In genomic region chr15:68379058-68379758, GRCh38 we compare ENCODE assay signal across 19 cellular contexts. TPM values are rescaled to one million over a fixed set of nuclear protein-coding genes. Genes with fewer than 3 reads are reported as not detected.
DNase-seq lines count a peak whose midpoint lies in the region; ATAC-seq, FAIRE-seq and TF ChIP-seq lines count a peak whose summit lies in the region.
"Had no signal": no experiment of that assay in that cellular context is flagged by ENCODE, and none has a peak within 500 bp of the region (broad histone marks: within the 10 kb centered on the region; RNA-seq: fewer than 3 reads in every experiment).

No MANE protein-coding gene starts in this region.

- H3K4me2 ChIP-seq in H9 (ENCODE audit: insufficient read depth, insufficient read length, low read length) (no peak overlapping the region), astrocyte (ENCODE audit: low read length) (no peak overlapping the region)

- H3K14ac ChIP-seq in H9 (ENCODE audit: insufficient read depth, low read length): no peak overlapping the region

- H2AFZ ChIP-seq in H9 (ENCODE audit: low read length) (no peak overlapping the region), astrocyte (ENCODE audit: low read depth, low read length) (no peak overlapping the region)

- H4K20me1 ChIP-seq in H9 (ENCODE audit: control insufficient read depth, insufficient read depth, insufficient read length) (no peaks in the 10 kb centered on the region), astrocyte (ENCODE audit: insufficient read depth, low read length) (peaks cover 53% of the 10 kb centered on the region)

- no peak overlapping the region for H4K91ac ChIP-seq in H9 (ENCODE audit: insufficient read length, low read depth, low read length)

- WGBS in H9 (ENCODE audit: extremely low coverage, insufficient read length, low lambda C conversion rate): no CpG with 5 or more reads among the region's 8 CpGs

- no peaks in the 10 kb centered on the region for H3K36me3 ChIP-seq in astrocyte (ENCODE audit: insufficient read depth, low read length)
- H3K36me3 ChIP-seq: uterus had no signal

- H3K27me3 ChIP-seq in H9 (ENCODE audit: insufficient read depth, low read length): no peaks in the 10 kb centered on the region
- H3K27me3 ChIP-seq in astrocyte (ENCODE audit: insufficient read depth, low read length): no peaks in the 10 kb centered on the region
- H3K27me3 ChIP-seq: uterus had no signal

- POLR2A ChIA-PET in activated CD4-positive, alpha-beta memory T cell treated with anti-CD3 and anti-CD28 coated beads, Interleukin-2, amount 10 ng/mL, durations not matched to agents 7 days and 5 days (lab: Charles Lee): interaction anchor here (1.2 to 1.5 kb wide), 2 partner anchors 73 to 102 kb away, joined by 3 to 5 read pairs; partner anchors contain the start of gene FEM1B
- POLR2A ChIA-PET in activated CD4-positive, alpha-beta memory T cell treated with anti-CD3 and anti-CD28 coated beads for 36 hours (lab: Charles Lee): no interaction called here

- H2BK20ac ChIP-seq in H9 (ENCODE audit: low read depth, low read length, poor library complexity, severe bottlenecking): no peak overlapping the region

- intact Hi-C loops in activated CD4-positive, alpha-beta memory T cell treated with anti-CD3 and anti-CD28 coated beads for 36 hours (cut with micrococcal nuclease): no loop called here

- no peak for DNase-seq in activated CD4-positive, alpha-beta memory T cell treated with anti-CD3 and anti-CD28 coated beads, Interleukin-2, amount 10 ng/mL, durations not matched to agents 7 days and 5 days
- no peak for DNase-seq in activated CD4-positive, alpha-beta memory T cell treated with anti-CD3 and anti-CD28 coated beads for 36 hours
- DNase-seq in H9: peak; percentile 15
- DNase-seq in astrocyte (ENCODE audit: low read depth): no peak
- peak; percentile 62 for DNase-seq in osteocyte (ENCODE audit: extremely low spot score, unreplicated experiment)
- DNase-seq in stimulated activated naive CD8-positive, alpha-beta T cell treated with anti-CD3 and anti-CD28 coated beads, Interleukin-15, Interleukin-2, amounts not matched to agents 100 U/mL and 50 U/mL, for 24 hours: no peak
- no peak for DNase-seq in HT-29 (ENCODE audit: low spot score)
- DNase-seq: aorta, cerebellar nuclear complex, DMS53, glutamatergic neuron, mucosa of descending colon, NCI-H2081 had no signal

- no peak overlapping the region for H3T11ph ChIP-seq in H9 (ENCODE audit: low read length)

- H3K56ac ChIP-seq in H9 (ENCODE audit: insufficient read length, low read depth, low read length): no peak overlapping the region

- H2BK120ac ChIP-seq in H9 (ENCODE audit: low read depth, low read length, poor library complexity, severe bottlenecking): no peak overlapping the region

- no peak for TF ChIP-seq CTCF in H9 (conservative IDR thresholded peaks at IDR 0.05)
- TF ChIP-seq CTCF in astrocyte (IDR thresholded peaks at IDR 0.05; ENCODE audit: insufficient read depth, low read depth, low read length): no peak
- TF ChIP-seq CTCF in osteocyte (IDR thresholded peaks at IDR 0.05): no peak

- H3K79me1 ChIP-seq in H9 (ENCODE audit: insufficient read depth, low read depth, low read length, poor library complexity, severe bottlenecking): no peaks in the 10 kb centered on the region

- H2BK15ac ChIP-seq in H9 (ENCODE audit: low read depth, low read length): no peak overlapping the region

- no peak overlapping the region for H2BK12ac ChIP-seq in H9 (ENCODE audit: insufficient read length, low read depth, low read length)

- H3K4me1 ChIP-seq in H9 (ENCODE audit: insufficient read depth, low read length) (no peaks in the 10 kb centered on the region), astrocyte (ENCODE audit: insufficient read depth, low read length) (peaks cover 27% of the 10 kb centered on the region)
- H3K4me1 ChIP-seq: uterus had no signal

- H3K9me3 Mint-ChIP-seq in activated CD4-positive, alpha-beta memory T cell treated with anti-CD3 and anti-CD28 coated beads, Interleukin-2, amount 10 ng/mL, durations not matched to agents 7 days and 5 days: no peaks in the 10 kb centered on the region
- no peaks in the 10 kb centered on the region for H3K9me3 Mint-ChIP-seq in activated CD4-positive, alpha-beta memory T cell treated with anti-CD3 and anti-CD28 coated beads for 36 hours
- H3K9me3 Mint-ChIP-seq in H9 (no peaks in the 10 kb centered on the region; a peak in 1 of 5 replicates), astrocyte (ENCODE audit: unreplicated experiment) (peaks cover 3% of the 10 kb centered on the region), osteocyte (ENCODE audit: unreplicated experiment) (no peaks in the 10 kb centered on the region)
- H3K9me3 Mint-ChIP-seq: CD8-positive, alpha-beta T cell had no signal

- H3K23me2 ChIP-seq in H9 (ENCODE audit: insufficient read length, low read depth, low read length, poor library complexity, severe bottlenecking): no peaks in the 10 kb centered on the region

- no peak overlapping the region for H4K8ac ChIP-seq in H9 (replicated peaks; ENCODE audit: insufficient read length, low read depth, low read length)

- no peak overlapping the region for H3K9ac ChIP-seq in H9 (ENCODE audit: extremely low read depth, insufficient read length, low read length)
- H3K9ac ChIP-seq in astrocyte (ENCODE audit: low read length): no peak overlapping the region

- no peak overlapping the region for H2BK5ac ChIP-seq in H9 (ENCODE audit: insufficient read length, low read length)

- no peak overlapping the region for H2AK5ac ChIP-seq in H9 (ENCODE audit: insufficient read length, low read length)

- H3K4me3 ChIP-seq in astrocyte (ENCODE audit: insufficient read depth, low read depth, low read length): no peak overlapping the region
- H3K4me3 ChIP-seq: mucosa of descending colon, uterus had no signal

- peak overlapping the region; percentile 12 for H3K27ac Mint-ChIP-seq in activated CD4-positive, alpha-beta memory T cell treated with anti-CD3 and anti-CD28 coated beads, Interleukin-2, amount 10 ng/mL, durations not matched to agents 7 days and 5 days
- no peak overlapping the region for H3K27ac Mint-ChIP-seq in activated CD4-positive, alpha-beta memory T cell treated with anti-CD3 and anti-CD28 coated beads for 36 hours
- H3K27ac Mint-ChIP-seq in H9 (no peak overlapping the region), astrocyte (ENCODE audit: unreplicated experiment) (peak overlapping the region; percentile 4), osteocyte (ENCODE audit: unreplicated experiment) (peak overlapping the region; percentile 89)
- H3K27ac Mint-ChIP-seq: CD8-positive, alpha-beta T cell had no signal

- H3K4me1 Mint-ChIP-seq in activated CD4-positive, alpha-beta memory T cell treated with anti-CD3 and anti-CD28 coated beads, Interleukin-2, amount 10 ng/mL, durations not matched to agents 7 days and 5 days: peaks cover 17% of the 10 kb centered on the region
- peaks cover 9% of the 10 kb centered on the region for H3K4me1 Mint-ChIP-seq in activated CD4-positive, alpha-beta memory T cell treated with anti-CD3 and anti-CD28 coated beads for 36 hours (ENCODE audit: low read depth)
- H3K4me1 Mint-ChIP-seq in H9 (peaks cover 6 to 13% of the 10 kb centered on the region in 2 experiments), astrocyte (ENCODE audit: low read depth, unreplicated experiment) (peaks cover 27% of the 10 kb centered on the region), osteocyte (ENCODE audit: unreplicated experiment) (peaks cover 81% of the 10 kb centered on the region)

- no peak for FAIRE-seq in astrocyte (lab: Jason Lieb, UNC)
- FAIRE-seq: GM12891 had no signal

- no peaks in the 10 kb centered on the region for H3K36me3 Mint-ChIP-seq in activated CD4-positive, alpha-beta memory T cell treated with anti-CD3 and anti-CD28 coated beads, Interleukin-2, amount 10 ng/mL, durations not matched to agents 7 days and 5 days (ENCODE audit: low read depth)
- no peaks in the 10 kb centered on the region for H3K36me3 Mint-ChIP-seq in activated CD4-positive, alpha-beta memory T cell treated with anti-CD3 and anti-CD28 coated beads for 36 hours
- H3K36me3 Mint-ChIP-seq in H9 (ENCODE audit: insufficient read depth in 1 of 3, low read depth in 3 of 3) (peaks cover 0 to 2% (median 0%) of the 10 kb centered on the region in 3 experiments; a peak in 1 of 7 replicates), astrocyte (ENCODE audit: low read depth, unreplicated experiment) (peaks cover 33% of the 10 kb centered on the region), osteocyte (ENCODE audit: unreplicated experiment) (peaks cover 63% of the 10 kb centered on the region)
- H3K36me3 Mint-ChIP-seq: CD8-positive, alpha-beta T cell had no signal

- H3K27ac ChIP-seq in H9 (ENCODE audit: insufficient read length, low read depth, low read length) (no peak overlapping the region), astrocyte (ENCODE audit: low read depth, low read length) (no peak overlapping the region)

- H4K5ac ChIP-seq in H9 (ENCODE audit: insufficient read length, low read depth, low read length): no peak overlapping the region

- no peaks in the 10 kb centered on the region for H3K9me3 ChIP-seq in H9 (ENCODE audit: control insufficient read depth, low read depth, low read length)
- no peaks in the 10 kb centered on the region for H3K9me3 ChIP-seq in astrocyte (ENCODE audit: insufficient read depth, low read depth, low read length)
- H3K9me3 ChIP-seq: mucosa of descending colon, uterus had no signal

- no peak for ATAC-seq in stimulated activated naive CD8-positive, alpha-beta T cell treated with anti-CD3 and anti-CD28 coated beads, Interleukin-15, Interleukin-2, amounts not matched to agents 100 U/mL and 50 U/mL, for 24 hours
- ATAC-seq in HG02884 (IDR thresholded peaks at IDR 0.05; ENCODE audit: unreplicated experiment): no peak
- ATAC-seq: CD8-positive, alpha-beta T cell; HCT116; mucosa of descending colon; SK-N-SH treated with all-trans-retinoic acid at 6 μM for 48 hours had no signal

- no peak overlapping the region for H3K4me3 Mint-ChIP-seq in activated CD4-positive, alpha-beta memory T cell treated with anti-CD3 and anti-CD28 coated beads, Interleukin-2, amount 10 ng/mL, durations not matched to agents 7 days and 5 days
- no peak overlapping the region for H3K4me3 Mint-ChIP-seq in activated CD4-positive, alpha-beta memory T cell treated with anti-CD3 and anti-CD28 coated beads for 36 hours
- H3K4me3 Mint-ChIP-seq in H9 (no peak overlapping the region), astrocyte (ENCODE audit: unreplicated experiment) (peak overlapping the region; percentile 1), osteocyte (ENCODE audit: unreplicated experiment) (no peak overlapping the region)
- H3K4me3 Mint-ChIP-seq: CD8-positive, alpha-beta T cell had no signal

- peaks cover 1% of the 10 kb centered on the region for H3K27me3 Mint-ChIP-seq in activated CD4-positive, alpha-beta memory T cell treated with anti-CD3 and anti-CD28 coated beads, Interleukin-2, amount 10 ng/mL, durations not matched to agents 7 days and 5 days
- H3K27me3 Mint-ChIP-seq in activated CD4-positive, alpha-beta memory T cell treated with anti-CD3 and anti-CD28 coated beads for 36 hours: no peaks in the 10 kb centered on the region
- H3K27me3 Mint-ChIP-seq in H9 (ENCODE audit: low read depth): no peaks in the 10 kb centered on the region
- no peaks in the 10 kb centered on the region for H3K27me3 Mint-ChIP-seq in astrocyte (ENCODE audit: low read depth, unreplicated experiment)
- no peaks in the 10 kb centered on the region for H3K27me3 Mint-ChIP-seq in osteocyte (ENCODE audit: unreplicated experiment)

- no peak overlapping the region for H3K4ac ChIP-seq in H9 (ENCODE audit: low read depth, low read length)

- no peak overlapping the region for H3K23ac ChIP-seq in H9 (ENCODE audit: insufficient read length, low read depth, low read length)

- H3K79me2 ChIP-seq in H9 (ENCODE audit: insufficient read depth, low read length): no peaks in the 10 kb centered on the region
- H3K79me2 ChIP-seq in astrocyte (ENCODE audit: insufficient read depth, low read length): peaks cover 42% of the 10 kb centered on the region

- CTCF ChIA-PET in activated CD4-positive, alpha-beta memory T cell treated with anti-CD3 and anti-CD28 coated beads, Interleukin-2, amount 10 ng/mL, durations not matched to agents 7 days and 5 days (lab: Charles Lee): interaction anchor here (1.9 to 2.4 kb wide), 2 partner anchors 11 to 72 kb away, joined by 5 to 11 read pairs; no protein-coding TSS in a partner anchor
- CTCF ChIA-PET in activated CD4-positive, alpha-beta memory T cell treated with anti-CD3 and anti-CD28 coated beads for 36 hours (lab: Charles Lee): interaction anchor here (0.6 to 5.9 kb wide), 5 partner anchors 73 to 403 kb away, joined by 3 to 44 read pairs (median 3); no protein-coding TSS in a partner anchor

- H3K18ac ChIP-seq in H9 (ENCODE audit: insufficient read length, low read depth, low read length): no peak overlapping the region

RNA-seq across cellular contexts. Expression of gene ITGA11, which starts 52.8 kb away (rescaled TPM):
- under 1 TPM; 0.20 to 0.73 TPM for total RNA-seq in activated CD4-positive, alpha-beta memory T cell treated with anti-CD3 and anti-CD28 coated beads, Interleukin-2, amount 10 ng/mL, durations not matched to agents 7 days and 5 days
- total RNA-seq in activated CD4-positive, alpha-beta memory T cell treated with anti-CD3 and anti-CD28 coated beads for 36 hours: under 1 TPM; 0.56 to 0.59 TPM
- 0.07 TPM in 1 of 2 replicates, not detected in the other for total RNA-seq in H9 (2021)
- 193 and 369 TPM in 2 replicates for total RNA-seq in astrocyte
- 1,149 and 1,161 TPM in 2 replicates for total RNA-seq in osteocyte
- not detected in 2 replicates for total RNA-seq in HT-29 (2014; rRNA removed; shearing (Covaris generic))
- total RNA-seq: CD8-positive, alpha-beta T cell had no signal

Comparison
In these comparisons a context has a peak if more than half of its experiments do, and no peak if none do; other contexts are left out.
1. H3K27ac Mint-ChIP-seq: peak in activated CD4-positive, alpha-beta memory T cell treated with anti-CD3 and anti-CD28 coated beads, Interleukin-2, amount 10 ng/mL, durations not matched to agents 7 days and 5 days (single experiment), astrocyte (single experiment) and osteocyte (single experiment); none in activated CD4-positive, alpha-beta memory T cell treated with anti-CD3 and anti-CD28 coated beads for 36 hours (single experiment) and H9 (0 of 3).
2. DNase-seq: peak in H9 (single experiment) and osteocyte (single experiment); none in activated CD4-positive, alpha-beta memory T cell treated with anti-CD3 and anti-CD28 coated beads, Interleukin-2, amount 10 ng/mL, durations not matched to agents 7 days and 5 days (single experiment), activated CD4-positive, alpha-beta memory T cell treated with anti-CD3 and anti-CD28 coated beads for 36 hours (single experiment), astrocyte (single experiment), stimulated activated naive CD8-positive, alpha-beta T cell treated with anti-CD3 and anti-CD28 coated beads, Interleukin-15, Interleukin-2, amounts not matched to agents 100 U/mL and 50 U/mL, for 24 hours (single experiment) and HT-29 (single experiment).
3. RNA of gene ITGA11, which starts 52.8 kb away (total RNA-seq): 1,149 to 1,161 TPM in osteocyte and 193 to 369 TPM in astrocyte; 0.20 to 0.73 TPM in activated CD4-positive, alpha-beta memory T cell treated with anti-CD3 and anti-CD28 coated beads, Interleukin-2, amount 10 ng/mL, durations not matched to agents 7 days and 5 days, 0.56 to 0.59 TPM in activated CD4-positive, alpha-beta memory T cell treated with anti-CD3 and anti-CD28 coated beads for 36 hours, 0.07 TPM in H9 and not detected in HT-29; every median in the first group is over 100 times any median in the second.